Comparison of ENCODE assay signal across 8 cellular contexts in the genomic region with DNA sequence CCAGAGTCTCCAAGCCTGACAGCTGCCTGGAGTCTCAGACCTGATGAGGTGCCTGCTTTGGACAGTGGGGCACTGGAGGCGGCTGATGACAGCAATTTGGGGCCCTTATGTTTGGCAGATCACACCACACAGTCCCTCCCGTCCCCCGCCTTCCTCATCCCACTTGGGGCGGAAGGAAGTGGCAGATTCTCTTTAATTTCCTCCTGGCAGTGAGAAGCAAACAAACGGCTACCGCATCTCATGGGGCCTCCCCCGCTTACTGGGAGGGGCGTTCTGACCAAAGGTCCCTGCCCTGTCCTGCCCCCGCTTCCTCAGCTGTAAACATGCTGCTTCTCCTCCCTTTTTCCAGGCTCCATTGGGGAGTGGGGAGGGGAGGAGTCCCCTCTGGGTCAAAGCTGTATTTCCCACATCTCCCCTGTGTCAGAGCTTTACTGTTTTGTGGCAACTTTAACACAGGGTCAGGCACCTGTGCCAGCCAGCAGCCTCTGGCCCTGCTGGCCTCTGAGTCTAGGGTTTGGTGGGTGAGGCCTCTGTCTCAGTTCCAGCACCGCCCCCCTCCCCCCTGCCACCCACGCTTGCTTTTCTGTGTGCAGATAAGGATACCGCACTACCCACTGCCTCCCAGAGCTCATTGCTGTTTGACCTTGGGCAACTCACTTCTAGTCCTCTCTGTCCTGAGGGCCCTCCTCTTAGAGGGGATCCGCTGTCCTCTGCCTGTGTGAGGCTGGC. TPM values are rescaled to one million over a fixed set of nuclear protein-coding genes. Genes with fewer than 3 reads are reported as not detected.
DNase-seq lines count a peak whose midpoint lies in the region; ATAC-seq lines count a peak whose summit lies in the region.

No MANE protein-coding gene starts in this region.

- H3K9me3 Mint-ChIP-seq in activated naive CD4-positive, alpha-beta T cell treated with anti-CD3 and anti-CD28 coated beads, Interleukin-2, amount 10 ng/mL, durations not matched to agents 7 days and 5 days, result no peaks in the 10 kb centered on the region

- H3K27me3 Mint-ChIP-seq in activated naive CD4-positive, alpha-beta T cell treated with anti-CD3 and anti-CD28 coated beads, Interleukin-2, amount 10 ng/mL, durations not matched to agents 7 days and 5 days, result no peaks in the 10 kb centered on the region

- H3K4me1 Mint-ChIP-seq in activated naive CD4-positive, alpha-beta T cell treated with anti-CD3 and anti-CD28 coated beads, Interleukin-2, amount 10 ng/mL, durations not matched to agents 7 days and 5 days, result peaks cover 88% of the 10 kb centered on the region

- DNase-seq in AML-193 (lab: John Stamatoyannopoulos, UW), result peak; percentile 91 to 95
- peak; percentile 76 for DNase-seq in SKM-1 (lab: John Stamatoyannopoulos, UW; ENCODE audit: unreplicated experiment)
- DNase-seq in activated naive CD4-positive, alpha-beta T cell treated with anti-CD3 and anti-CD28 coated beads, Interleukin-2, amount 10 ng/mL, durations not matched to agents 7 days and 5 days, result peak; percentile 88
- peak; percentile 85 for DNase-seq in left lobe of liver (ENCODE audit: low spot score)
- DNase-seq in stimulated activated CD8-positive, alpha-beta memory T cell treated with anti-CD3 and anti-CD28 coated beads, Interleukin-12 subunit alpha, Interleukin-12 subunit beta, amount 100 ng/mL, for 4 hours (ENCODE audit: low read depth), result peak; percentile 64
- no peak for DNase-seq in cerebellar nuclear complex (lab: John Stamatoyannopoulos, UW)
- DNase-seq in NCI-H345 treated with DMSO at 0.1 percent for 48 hours (lab: John Stamatoyannopoulos, UW; ENCODE audit: unreplicated experiment), result no peak

- ATAC-seq in left lobe of liver (peak; percentile 58), GM18868 (IDR thresholded peaks at IDR 0.05; ENCODE audit: unreplicated experiment) (no peak)

- H3K27ac Mint-ChIP-seq in activated naive CD4-positive, alpha-beta T cell treated with anti-CD3 and anti-CD28 coated beads, Interleukin-2, amount 10 ng/mL, durations not matched to agents 7 days and 5 days, result peak overlapping the region; percentile 97

- H3K36me3 Mint-ChIP-seq in activated naive CD4-positive, alpha-beta T cell treated with anti-CD3 and anti-CD28 coated beads, Interleukin-2, amount 10 ng/mL, durations not matched to agents 7 days and 5 days, result peaks cover 58% of the 10 kb centered on the region

- H3K4me3 Mint-ChIP-seq in activated naive CD4-positive, alpha-beta T cell treated with anti-CD3 and anti-CD28 coated beads, Interleukin-2, amount 10 ng/mL, durations not matched to agents 7 days and 5 days, result peak overlapping the region; percentile 55

- CTCF ChIA-PET in activated naive CD4-positive, alpha-beta T cell treated with anti-CD3 and anti-CD28 coated beads, Interleukin-2, amount 10 ng/mL, durations not matched to agents 7 days and 5 days (lab: Charles Lee), result interaction anchor here (0.6 to 2.1 kb wide), 3 partner anchors 10 to 90 kb away, joined by 3 to 12 read pairs (median 3); no protein-coding TSS in a partner anchor

RNA-seq across cellular contexts. Expression of a gene that starts 5.4 kb away (rescaled TPM):
- 27.6 TPM for total RNA-seq in left lobe of liver

RNA-seq across cellular contexts. Expression of a gene that starts 56.7 kb away (rescaled TPM):
- 7.6 TPM for total RNA-seq in left lobe of liver

RNA-seq across cellular contexts. Expression of a gene that starts 56.7 kb away (rescaled TPM):
- 5.1 TPM for total RNA-seq in left lobe of liver

Comparison
In these comparisons a context has a peak if more than half of its experiments do, and no peak if none do; other contexts are left out.
1. DNase-seq: peak in AML-193 (2 of 2), SKM-1 (single experiment), activated naive CD4-positive, alpha-beta T cell treated with anti-CD3 and anti-CD28 coated beads, Interleukin-2, amount 10 ng/mL, durations not matched to agents 7 days and 5 days (single experiment), left lobe of liver (single experiment) and stimulated activated CD8-positive, alpha-beta memory T cell treated with anti-CD3 and anti-CD28 coated beads, Interleukin-12 subunit alpha, Interleukin-12 subunit beta, amount 100 ng/mL, for 4 hours (single experiment); none in cerebellar nuclear complex (0 of 2) and NCI-H345 treated with DMSO at 0.1 percent for 48 hours (single experiment).